8 cellular contexts compared by ENCODE assay signal in genomic region chr2:200483729-200484198, GRCh38. TPM values are rescaled to one million over a fixed set of nuclear protein-coding genes. Genes with fewer than 3 reads are reported as not detected.
DNase-seq lines count a peak whose midpoint lies in the region; ATAC-seq, FAIRE-seq and TF ChIP-seq lines count a peak whose summit lies in the region.

No MANE protein-coding gene starts in this region.

- SMC1A ChIA-PET in GM12878 (lab: Charles Lee; ENCODE audit: uncharacterized antibody, unreplicated experiment) = interaction anchor here (0.7 to 6.9 kb wide), 39 partner anchors 10 to 699 kb away, joined by 3 to 89 read pairs (median 4); partner anchors contain the start of genes CASP10, KCTD18 and SGO2

- H3K9ac ChIP-seq in GM12878 (ENCODE audit: control insufficient read depth, insufficient read depth, low read length) = no peak overlapping the region

- in situ Hi-C loops in GM12878 (cut with MboI) = loop anchor here (10.0 kb wide), 1 partner anchor 221 kb away; no protein-coding TSS in a partner anchor

- POLR2A ChIA-PET in GM12878 (lab: Charles Lee) = interaction anchor here (0.6 to 2.2 kb wide), 4 partner anchors 11 to 222 kb away, joined by 3 to 7 read pairs (median 4); partner anchors contain the start of gene KCTD18
- POLR2A ChIA-PET in CD4-positive, alpha-beta T cell (lab: Charles Lee) = interaction anchor here (0.8 kb wide), 1 partner anchor 10 kb away, joined by 3 read pairs; no protein-coding TSS in a partner anchor

- BruUV-seq in GM12878 (replicated peaks; lab: Mats Ljungman, UMichigan) = no TSS peak

- H3K27me3 ChIP-seq in GM12878 (replicated peaks in 1 of 2; ENCODE audit: control insufficient read depth in 2 of 2, insufficient read depth in 2 of 2, low read length in 1 of 2) = no peaks in the 10 kb centered on the region
- no peaks in the 10 kb centered on the region for H3K27me3 ChIP-seq in CD4-positive, alpha-beta T cell (ENCODE audit: control insufficient read depth, insufficient read depth, low read length)

- no peak overlapping the region; the same call in 1 of the 2 replicates for H2AFZ ChIP-seq in GM12878 (ENCODE audit: control insufficient read depth, low read depth, low read length)

- no peak overlapping the region for H3K4me2 ChIP-seq in GM12878 (ENCODE audit: control insufficient read depth, insufficient read depth)

- no peak overlapping the region for H3K4me3 ChIP-seq in GM12878

- H3K79me2 ChIP-seq in GM12878 (ENCODE audit: control insufficient read depth, insufficient read depth, low read length) = no peaks in the 10 kb centered on the region

- peaks cover 26% of the 10 kb centered on the region for H3K4me1 Mint-ChIP-seq in nephron progenitor cell
- no peaks in the 10 kb centered on the region for H3K4me1 Mint-ChIP-seq in CD4-positive, alpha-beta T cell (ENCODE audit: low read depth)

- peak; percentile 65 for TF ChIP-seq RAD21 in GM12878 (IDR thresholded peaks at IDR 0.05; ENCODE audit: insufficient read depth, low read depth, low read length)

- DNase-seq in AML-193 (lab: John Stamatoyannopoulos, UW) (peak; percentile 52 to 53), NCI-H2196 (lab: John Stamatoyannopoulos, UW; ENCODE audit: unreplicated experiment) (peak; percentile 70), GM12878 (ENCODE audit: low read depth, low spot score) (no peak), nephron progenitor cell (peak; percentile 63), DMS153 (lab: John Stamatoyannopoulos, UW) (no peak)
- DNase-seq in CD4-positive, alpha-beta T cell = no peak

- TF ChIP-seq POLR2A in GM12878 (IDR thresholded peaks at IDR 0.05; ENCODE audit: low read depth, low read length) = no peak

- H3K36me3 ChIP-seq in GM12878 (ENCODE audit: control insufficient read depth in 2 of 2, insufficient read depth in 2 of 2, low read length in 1 of 2) = peaks cover 0 to 4% of the 10 kb centered on the region in 2 experiments; a peak in 1 of 4 replicates

- TF ChIP-seq EP300 in GM12878 (IDR thresholded peaks at IDR 0.05; ENCODE audit: borderline replicate concordance in 1 of 2, control insufficient read depth in 1 of 2, low read depth in 2 of 2, low read length in 2 of 2) = no peak

- FAIRE-seq in GM12878 (lab: Jason Lieb, UNC) = no peak

- H3K36me3 Mint-ChIP-seq in nephron progenitor cell (ENCODE audit: low read depth) = peaks cover 4% of the 10 kb centered on the region
- H3K36me3 Mint-ChIP-seq in CD4-positive, alpha-beta T cell (ENCODE audit: low read depth) = peaks cover 3% of the 10 kb centered on the region

- TF ChIP-seq CTCF in GM12878 (IDR thresholded peaks at IDR 0.05 in 2 of 3, conservative IDR thresholded peaks at IDR 0.05 in 1 of 3; ENCODE audit: control insufficient read depth in 2 of 3, extremely low read depth in 1 of 3, insufficient read depth in 1 of 3, low read depth in 3 of 3, low read length in 3 of 3) (peak; percentile 69 to 80 (median 78)), nephron progenitor cell (IDR thresholded peaks at IDR 0.05) (peak; percentile 58)
- no peak for TF ChIP-seq CTCF in CD4-positive, alpha-beta T cell (IDR thresholded peaks at IDR 0.05)

- RAD21 ChIA-PET in GM12878 (lab: Charles Lee; ENCODE audit: unreplicated experiment) = interaction anchor here (0.5 to 5.2 kb wide), 33 partner anchors 10 to 770 kb away, joined by 3 to 91 read pairs (median 4); partner anchors contain the start of genes KCTD18 and SGO2

- H3K9me3 Mint-ChIP-seq in nephron progenitor cell = no peaks in the 10 kb centered on the region
- H3K9me3 Mint-ChIP-seq in CD4-positive, alpha-beta T cell = no peaks in the 10 kb centered on the region

- CTCF ChIA-PET in GM12878 (lab: Yijun Ruan, JAX) = interaction anchor here (0.7 to 10.3 kb wide), 56 partner anchors 8 to 779 kb away, joined by 3 to 147 read pairs (median 4); partner anchors contain the start of genes CASP10, KCTD18 and SGO2
- CTCF ChIA-PET in CD4-positive, alpha-beta T cell (lab: Charles Lee) = interaction anchor here (1.0 to 1.1 kb wide), 2 partner anchors 14 to 504 kb away, joined by 3 to 4 read pairs; no protein-coding TSS in a partner anchor

- no peaks in the 10 kb centered on the region for H3K9me3 ChIP-seq in GM12878 (replicated peaks; ENCODE audit: control insufficient read depth, insufficient read depth, low read length)
- H3K9me3 ChIP-seq in CD4-positive, alpha-beta T cell (ENCODE audit: control insufficient read depth, low read length) = no peaks in the 10 kb centered on the region

- no peak overlapping the region for H3K27ac ChIP-seq in GM12878 (ENCODE audit: control insufficient read depth, insufficient read depth)
- no peak overlapping the region for H3K27ac ChIP-seq in CD4-positive, alpha-beta T cell (ENCODE audit: low read depth, low read length)

- peak; percentile 66 for ATAC-seq in GM18498 (IDR thresholded peaks at IDR 0.05; ENCODE audit: unreplicated experiment)
- ATAC-seq in HG02973 (IDR thresholded peaks at IDR 0.05; ENCODE audit: unreplicated experiment) = peak; percentile 76
- ATAC-seq in GM12878 = peak; percentile 86
- no peak for ATAC-seq in CD4-positive, alpha-beta T cell (ENCODE audit: poor library complexity)

- intact Hi-C loops in GM12878 (cut with micrococcal nuclease; ENCODE audit: unreplicated experiment) = loop anchor here (2.0 kb wide), 2 partner anchors 27 to 217 kb away; partner anchors contain the start of gene KCTD18
- intact Hi-C loops in CD4-positive, alpha-beta T cell (cut with DNase I, micrococcal nuclease) = no loop called here

- H3K4me1 ChIP-seq in GM12878 (ENCODE audit: control insufficient read depth, insufficient read depth, low read length) = no peaks in the 10 kb centered on the region

- H3K4me3 Mint-ChIP-seq in nephron progenitor cell = no peak overlapping the region
- no peak overlapping the region for H3K4me3 Mint-ChIP-seq in CD4-positive, alpha-beta T cell

- 1% methylated on average over 4 of the region's 4 CpGs for WGBS in GM12878 (ENCODE audit: insufficient coverage, insufficient replicate concordance, low lambda C conversion rate, missing lambda C conversion rate)

- H3K27ac Mint-ChIP-seq in nephron progenitor cell = no peak overlapping the region
- no peak overlapping the region for H3K27ac Mint-ChIP-seq in CD4-positive, alpha-beta T cell

- no peaks in the 10 kb centered on the region for H4K20me1 ChIP-seq in GM12878 (ENCODE audit: control insufficient read depth, insufficient read depth)

- H3K27me3 Mint-ChIP-seq in nephron progenitor cell (ENCODE audit: low read depth, poor library complexity) = no peaks in the 10 kb centered on the region
- no peaks in the 10 kb centered on the region for H3K27me3 Mint-ChIP-seq in CD4-positive, alpha-beta T cell

TF ChIP-seq in GM12878, 131 proteins besides CTCF, POLR2A, EP300 and RAD21 (continues in another document):
- TF ChIP-seq SMC3 (IDR thresholded peaks at IDR 0.05; ENCODE audit: borderline replicate concordance, low read length) = peak; percentile 63; the same call in 1 of the 2 replicates
- TF ChIP-seq YY1 (IDR thresholded peaks at IDR 0.05; ENCODE audit: low read depth, low read length) = 0 out of 2 replicates have a peak, but pooled peaks have one; percentile 44
- no peak for TF ChIP-seq CBFB (IDR thresholded peaks at IDR 0.05; ENCODE audit: low read depth)
- TF ChIP-seq, protein P1, sequence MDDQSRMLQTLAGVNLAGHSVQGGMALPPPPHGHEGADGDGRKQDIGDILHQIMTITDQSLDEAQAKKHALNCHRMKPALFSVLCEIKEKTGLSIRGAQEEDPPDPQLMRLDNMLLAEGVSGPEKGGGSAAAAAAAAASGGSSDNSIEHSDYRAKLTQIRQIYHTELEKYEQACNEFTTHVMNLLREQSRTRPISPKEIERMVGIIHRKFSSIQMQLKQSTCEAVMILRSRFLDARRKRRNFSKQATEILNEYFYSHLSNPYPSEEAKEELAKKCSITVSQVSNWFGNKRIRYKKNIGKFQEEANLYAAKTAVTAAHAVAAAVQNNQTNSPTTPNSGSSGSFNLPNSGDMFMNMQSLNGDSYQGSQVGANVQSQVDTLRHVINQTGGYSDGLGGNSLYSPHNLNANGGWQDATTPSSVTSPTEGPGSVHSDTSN (IDR thresholded peaks at IDR 0.05; ENCODE audit: insufficient replicate concordance, low read depth, low read length) = peak; percentile 27

RNA-seq across cellular contexts. Expression of gene KCTD18, which starts 26.1 kb away (rescaled TPM):
- 13.7 and 14.0 TPM in 2 replicates for total RNA-seq in GM12878 (2013; cell fraction: nucleolus; rRNA removed)
- total RNA-seq in GM12878 (2014; rRNA removed) (14.9 and 19.3 TPM in 2 replicates), GM12878 (2014; rRNA removed; fragmentation: Illumina TruSeq; extraction: Trizol) (16.3 and 16.9 TPM in 2 replicates), GM12878 (2021) (12.3 and 14.2 TPM in 2 replicates)
- polyA plus RNA-seq in GM12878 (2011; ENCODE audit: low read depth) = 6.8 TPM
- polyA plus RNA-seq in GM12878 (2011; rRNA removed) (8.7 and 10.3 TPM in 2 replicates), GM12878 (2014; fragmentation: Illumina TruSeq; extraction: Trizol) (12.7 and 16.8 TPM in 2 replicates), GM12878 (2014; fragmentation: Nextera tagmentation; extraction: Ambion mirVana) (1 to 10 TPM; 1.4 to 3.7 TPM), GM12878 (2014; rRNA removed) (10.8 and 11.5 TPM in 2 replicates), GM12878 (2016; fragmentation: Nextera tagmentation; extraction: Ambion mirVana) (10 to 100 TPM; 13.5 to 13.9 TPM)
- polyA plus RNA-seq in GM12878 (2011; cell fraction: cytosol; rRNA removed) = 5.6 and 5.7 TPM in 2 replicates
- polyA plus RNA-seq in GM12878 (2011; cell fraction: nucleus; rRNA removed) = 9.7 and 10.0 TPM in 2 replicates
- 12.3 and 13.7 TPM in 2 replicates for polyA plus RNA-seq in GM12878 (2012)
- polyA minus RNA-seq in GM12878 (2011; rRNA and poly(A)+ RNA removed) = 3.6 and 3.7 TPM in 2 replicates
- 2.8 and 5.2 TPM in 2 replicates for polyA minus RNA-seq in GM12878 (2011; cell fraction: cytosol; rRNA and poly(A)+ RNA removed)
- polyA minus RNA-seq in GM12878 (2011; cell fraction: nucleus; rRNA and poly(A)+ RNA removed) = 3.3 and 4.0 TPM in 2 replicates
- total RNA-seq in CD4-positive, alpha-beta T cell = 10 to 100 TPM; 18.9 to 19.8 TPM

RNA-seq across cellular contexts. Expression of gene SGO2, which starts 42.2 kb away (rescaled TPM):
- total RNA-seq in GM12878 (2013; cell fraction: nucleolus; rRNA removed) = 58.3 and 61.7 TPM in 2 replicates
- 18.5 and 22.2 TPM in 2 replicates for total RNA-seq in GM12878 (2014; rRNA removed)
- 21.8 and 22.4 TPM in 2 replicates for total RNA-seq in GM12878 (2014; rRNA removed; fragmentation: Illumina TruSeq; extraction: Trizol)
- total RNA-seq in GM12878 (2021) = 21.7 and 22.3 TPM in 2 replicates
- polyA plus RNA-seq in GM12878 (2011; ENCODE audit: low read depth) = 4.1 TPM
- 26.7 and 59.4 TPM in 2 replicates for polyA plus RNA-seq in GM12878 (2011; rRNA removed)
- 4.4 and 4.5 TPM in 2 replicates for polyA plus RNA-seq in GM12878 (2011; cell fraction: cytosol; rRNA removed)
- 24.0 and 26.2 TPM in 2 replicates for polyA plus RNA-seq in GM12878 (2011; cell fraction: nucleus; rRNA removed)
- 7.7 and 12.3 TPM in 2 replicates for polyA plus RNA-seq in GM12878 (2012)
- 33.4 and 39.4 TPM in 2 replicates for polyA plus RNA-seq in GM12878 (2014; fragmentation: Illumina TruSeq; extraction: Trizol)
- polyA plus RNA-seq in GM12878 (2014; fragmentation: Nextera tagmentation; extraction: Ambion mirVana) = 10 to 100 TPM; 15.8 to 30.7 TPM
- 11.3 and 16.7 TPM in 2 replicates for polyA plus RNA-seq in GM12878 (2014; rRNA removed)
- polyA plus RNA-seq in GM12878 (2016; fragmentation: Nextera tagmentation; extraction: Ambion mirVana) = 10 to 100 TPM; 42.5 to 55.2 TPM
- 17.1 and 21.9 TPM in 2 replicates for polyA minus RNA-seq in GM12878 (2011; rRNA and poly(A)+ RNA removed)
- 7.5 and 9.0 TPM in 2 replicates for polyA minus RNA-seq in GM12878 (2011; cell fraction: cytosol; rRNA and poly(A)+ RNA removed)
- 34.7 and 52.3 TPM in 2 replicates for polyA minus RNA-seq in GM12878 (2011; cell fraction: nucleus; rRNA and poly(A)+ RNA removed)
- under 1 TPM; 0.64 to 0.74 TPM for total RNA-seq in CD4-positive, alpha-beta T cell

Comparison
In these comparisons a context has a peak if more than half of its experiments do, and no peak if none do; other contexts are left out.
1. DNase-seq: peak in AML-193 (2 of 2), NCI-H2196 (single experiment) and nephron progenitor cell (single experiment); none in GM12878 (single experiment), DMS153 (single experiment) and CD4-positive, alpha-beta T cell (0 of 10).
2. RNA of gene SGO2, which starts 42.2 kb away (total RNA-seq): 18.5 to 61.7 TPM in GM12878; 0.64 to 0.74 TPM in CD4-positive, alpha-beta T cell; every median in the first group is over 10 times any median in the second.